9 cellular contexts compared by ENCODE assay signal in the genomic region with DNA sequence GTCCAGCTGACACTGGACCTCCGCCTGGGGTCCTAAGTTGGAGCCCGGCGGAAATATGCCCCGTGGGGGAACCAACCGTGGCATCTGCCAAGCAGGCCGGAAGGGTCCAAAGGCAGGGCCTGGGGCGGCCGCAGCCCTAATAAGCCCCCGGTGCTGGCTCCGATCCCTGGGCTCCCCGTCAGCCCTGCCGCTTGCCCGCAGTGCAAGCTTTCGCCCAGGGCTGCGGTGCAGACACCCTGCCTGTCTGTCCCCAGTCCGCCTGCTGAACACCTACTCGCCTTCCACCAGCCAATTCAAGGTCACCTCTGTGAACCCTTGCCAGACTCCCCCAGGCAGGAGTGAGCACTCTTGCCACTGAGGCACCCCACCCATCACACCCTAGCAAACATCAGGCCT. TPM values are rescaled to one million over a fixed set of nuclear protein-coding genes. Genes with fewer than 3 reads are reported as not detected.
DNase-seq lines count a peak whose midpoint lies in the region; ATAC-seq and TF ChIP-seq lines count a peak whose summit lies in the region.
"Had no signal": no experiment of that assay in that cellular context is flagged by ENCODE, and none has a peak within 500 bp of the region (broad histone marks: within the 10 kb centered on the region; RNA-seq: fewer than 3 reads in every experiment).

No MANE protein-coding gene starts in this region.

- no peaks in the 10 kb centered on the region for H3K9me3 Mint-ChIP-seq in CD4-positive, alpha-beta T cell

- H3K27me3 Mint-ChIP-seq in CD4-positive, alpha-beta T cell, result peaks cover 47% of the 10 kb centered on the region

- TF ChIP-seq CTCF in CD4-positive, alpha-beta T cell (IDR thresholded peaks at IDR 0.05), result no peak
- no peak for TF ChIP-seq CTCF in fibroblast of lung (conservative IDR thresholded peaks at IDR 0.05 in 1 of 2, IDR thresholded peaks at IDR 0.05 in 1 of 2; ENCODE audit: low read depth in 1 of 2, low read length in 2 of 2)

- no peak for DNase-seq in CD4-positive, alpha-beta T cell
- DNase-seq in SK-N-MC (ENCODE audit: low read depth, low spot score) (no peak), fibroblast of lung (ENCODE audit: low read depth in 2 of 2) (no peak), NCI-H524 treated with DMSO at 0.1 percent for 48 hours (lab: John Stamatoyannopoulos, UW) (no peak), NCI-H2227 treated with DMSO at 0.1 percent for 48 hours (lab: John Stamatoyannopoulos, UW) (no peak)
- DNase-seq: NCI-H2171 had no signal

- intact Hi-C loops in CD4-positive, alpha-beta T cell (cut with DNase I, micrococcal nuclease), result loop anchor here (2.0 to 10.0 kb wide), 3 partner anchors 91 to 475 kb away; no protein-coding TSS in a partner anchor

- peaks cover 28% of the 10 kb centered on the region for H3K27me3 ChIP-seq in CD4-positive, alpha-beta T cell (ENCODE audit: control insufficient read depth, insufficient read depth, low read length)
- no peaks in the 10 kb centered on the region for H3K27me3 ChIP-seq in fibroblast of lung (ENCODE audit: control insufficient read depth, insufficient read depth, low read length)
- no peaks in the 10 kb centered on the region for H3K27me3 ChIP-seq in neuron (ENCODE audit: insufficient read depth, low read length)

- H3K4me3 ChIP-seq in SK-N-MC (peak overlapping the region; percentile 76; the same call in 1 of the 2 replicates), fibroblast of lung (replicated peaks in 1 of 4; ENCODE audit: control extremely low read depth in 1 of 4, insufficient read depth in 1 of 4, low read depth in 3 of 4, low read length in 4 of 4) (peak overlapping the region; percentile 74 to 80 (median 77)), neuron (ENCODE audit: low read length) (peak overlapping the region; percentile 13)

- H3K4me2 ChIP-seq in fibroblast of lung (ENCODE audit: extremely low read depth, insufficient read depth, low read length), result peak overlapping the region; percentile 72

- H3K4me1 ChIP-seq in fibroblast of lung (ENCODE audit: control insufficient read depth, extremely low read depth, insufficient read depth, low read length) (peaks cover 2% of the 10 kb centered on the region), neuron (ENCODE audit: insufficient read depth, low read length) (no peaks in the 10 kb centered on the region)

- H3K36me3 Mint-ChIP-seq in CD4-positive, alpha-beta T cell (ENCODE audit: low read depth), result no peaks in the 10 kb centered on the region

- CTCF ChIA-PET in CD4-positive, alpha-beta T cell (lab: Charles Lee), result no interaction called here

- no peaks in the 10 kb centered on the region for H4K20me1 ChIP-seq in fibroblast of lung (ENCODE audit: control insufficient read depth, extremely low read depth, insufficient read depth, low read length)

- H3K9ac ChIP-seq in SK-N-MC (ENCODE audit: insufficient read length) (no peak overlapping the region), fibroblast of lung (ENCODE audit: insufficient read depth, low read length) (peak overlapping the region; percentile 77)

- H3K36me3 ChIP-seq in SK-N-MC (ENCODE audit: insufficient read depth, low read length) (peaks cover 7% of the 10 kb centered on the region), fibroblast of lung (ENCODE audit: control insufficient read depth, insufficient read depth, low read length) (peaks cover 4% of the 10 kb centered on the region), neuron (ENCODE audit: insufficient read depth, low read length) (no peaks in the 10 kb centered on the region)

- H3K79me2 ChIP-seq in fibroblast of lung (ENCODE audit: control insufficient read depth, insufficient read depth, low read length), result peaks cover 9% of the 10 kb centered on the region

- H3K4me3 Mint-ChIP-seq in CD4-positive, alpha-beta T cell, result peak overlapping the region; percentile 92

- POLR2A ChIA-PET in CD4-positive, alpha-beta T cell (lab: Charles Lee), result interaction anchor here (0.6 kb wide), 1 partner anchor 297 kb away, joined by 3 read pairs; a partner anchor contains a TSS

- H3K4me1 Mint-ChIP-seq in CD4-positive, alpha-beta T cell (ENCODE audit: low read depth), result peaks cover 34% of the 10 kb centered on the region

- no peak overlapping the region for H3K27ac ChIP-seq in CD4-positive, alpha-beta T cell (ENCODE audit: low read depth, low read length)
- H3K27ac ChIP-seq in SK-N-MC, result no peak overlapping the region
- peak overlapping the region; percentile 81 for H3K27ac ChIP-seq in fibroblast of lung (ENCODE audit: insufficient read depth, low read length)

- ATAC-seq in CD4-positive, alpha-beta T cell (ENCODE audit: poor library complexity), result no peak
- ATAC-seq in HG03039 (IDR thresholded peaks at IDR 0.05; ENCODE audit: unreplicated experiment), result no peak
- ATAC-seq in HG03135 (IDR thresholded peaks at IDR 0.05; ENCODE audit: unreplicated experiment), result no peak

- H3K27ac Mint-ChIP-seq in CD4-positive, alpha-beta T cell, result no peak overlapping the region

- H2AFZ ChIP-seq in fibroblast of lung (ENCODE audit: low read length), result peak overlapping the region; percentile 82
- H2AFZ ChIP-seq in neuron (ENCODE audit: low read depth, low read length), result no peak overlapping the region

- H3K9me3 ChIP-seq in CD4-positive, alpha-beta T cell (ENCODE audit: control insufficient read depth, low read length), result no peaks in the 10 kb centered on the region
- no peaks in the 10 kb centered on the region for H3K9me3 ChIP-seq in SK-N-MC (ENCODE audit: low read depth, low read length)
- no peaks in the 10 kb centered on the region for H3K9me3 ChIP-seq in fibroblast of lung (ENCODE audit: control insufficient read depth, insufficient read depth, low read depth, low read length)
- peaks cover 3% of the 10 kb centered on the region for H3K9me3 ChIP-seq in neuron (ENCODE audit: low read length)

RNA-seq across cellular contexts. Expression of a gene that starts 0.5 kb away (rescaled TPM):
- total RNA-seq in CD4-positive, alpha-beta T cell, result under 1 TPM in 1 of 2 experiments, not detected in 1; 0.36 TPM
- total RNA-seq in fibroblast of lung, result 74.2 and 126 TPM in 2 replicates
- polyA plus RNA-seq in fibroblast of lung, result 137 and 191 TPM in 2 replicates
- polyA plus RNA-seq in fibroblast of lung (2012), result 97.3 and 130 TPM in 2 replicates
- polyA minus RNA-seq in fibroblast of lung (ENCODE audit: low replicate concordance), result 11.2 and 16.9 TPM in 2 replicates

RNA-seq across cellular contexts. Expression of a gene that starts 31.2 kb away (rescaled TPM):
- total RNA-seq in CD4-positive, alpha-beta T cell, result 1 to 10 TPM; 4.5 to 4.8 TPM
- total RNA-seq in fibroblast of lung, result 6.7 and 7.3 TPM in 2 replicates
- 6.4 and 10.6 TPM in 2 replicates for polyA plus RNA-seq in fibroblast of lung
- 7.3 and 9.3 TPM in 2 replicates for polyA plus RNA-seq in fibroblast of lung (2012)
- 1.0 and 1.6 TPM in 2 replicates for polyA minus RNA-seq in fibroblast of lung (ENCODE audit: low replicate concordance)

Comparison
In these comparisons a context has a peak if more than half of its experiments do, and no peak if none do; other contexts are left out.
1. H3K4me3 ChIP-seq: peak in every context shown above with its lines; median percentile 77 in fibroblast of lung; 76 in SK-N-MC; 13 in neuron.
2. RNA of a gene that starts 0.5 kb away (total RNA-seq): 74.2 to 126 TPM in fibroblast of lung; 0.36 TPM in CD4-positive, alpha-beta T cell; every median in the first group is over 10 times any median in the second.